15 cellular contexts compared by ENCODE assay signal in genomic region chr4:122044496-122044895, GRCh38.
DNase-seq lines count a peak whose midpoint lies in the region; FAIRE-seq and TF ChIP-seq lines count a peak whose summit lies in the region.
"Had no signal": no experiment of that assay in that cellular context is flagged by ENCODE, and none has a peak within 500 bp of the region (broad histone marks: within the 10 kb centered on the region; RNA-seq: fewer than 3 reads in every experiment).

No MANE protein-coding gene starts in this region.

- H3K9ac ChIP-seq in SK-N-MC (ENCODE audit: insufficient read length) = no peak overlapping the region

- H3K27ac ChIP-seq in SK-N-MC (peak overlapping the region; percentile 91), thyroid gland (peak overlapping the region; percentile 45 to 64 (median 55))
- no peak overlapping the region for H3K27ac ChIP-seq in effector memory CD4-positive, alpha-beta T cell (ENCODE audit: insufficient read depth, low read length, poor library complexity, severe bottlenecking)

- H3K9me3 ChIP-seq in SK-N-MC (ENCODE audit: low read depth, low read length) (no peaks in the 10 kb centered on the region), thyroid gland (no peaks in the 10 kb centered on the region)
- H3K9me3 ChIP-seq in effector memory CD4-positive, alpha-beta T cell (ENCODE audit: control insufficient read depth, low read length) = no peaks in the 10 kb centered on the region

- intact Hi-C loops in thyroid gland (cut with DNase I) = no loop called here

- no peaks in the 10 kb centered on the region for H3K36me3 ChIP-seq in SK-N-MC (ENCODE audit: insufficient read depth, low read length)
- H3K36me3 ChIP-seq in thyroid gland = no peaks in the 10 kb centered on the region
- H3K36me3 ChIP-seq in effector memory CD4-positive, alpha-beta T cell (ENCODE audit: control insufficient read depth, insufficient read depth, low read length) = no peaks in the 10 kb centered on the region

- TF ChIP-seq CTCF in thyroid gland (IDR thresholded peaks at IDR 0.05) = no peak

- WGBS in thyroid gland, 2 donors = 95 to 97% methylated on average over 1 of the region's 1 CpG

- no peak for FAIRE-seq in GM19239 (lab: Jason Lieb, UNC)
- FAIRE-seq: A204.1, GM18507 had no signal

- DNase-seq in M059J (ENCODE audit: low read depth) = peak; percentile 1
- no peak for DNase-seq in SK-N-MC (ENCODE audit: low read depth, low spot score)
- DNase-seq in fibroblast of peridontal ligament (ENCODE audit: extremely low read depth) = peak; percentile 4
- no peak for DNase-seq in thyroid gland
- no peak for DNase-seq in effector memory CD4-positive, alpha-beta T cell
- no peak for DNase-seq in GM19239 (ENCODE audit: insufficient read length, low spot score)
- no peak for DNase-seq in NCI-H1105 treated with DMSO at 0.1 percent for 48 hours (lab: John Stamatoyannopoulos, UW)
- DNase-seq: C1 segment of cervical spinal cord; Calu3; CD4-positive, alpha-beta T cell; DMS 273 treated with DMSO at 0.1 percent for 48 hours; GOT3; H9 had no signal

- no peak for TF ChIP-seq POLR2A in thyroid gland (IDR thresholded peaks at IDR 0.05)

- H3K27me3 ChIP-seq in thyroid gland = no peaks in the 10 kb centered on the region
- no peaks in the 10 kb centered on the region for H3K27me3 ChIP-seq in effector memory CD4-positive, alpha-beta T cell (replicated peaks; ENCODE audit: control insufficient read depth, insufficient read depth, low read length, poor library complexity, severe bottlenecking)

- no peak overlapping the region for H3K4me3 ChIP-seq in SK-N-MC
- no peak overlapping the region for H3K4me3 ChIP-seq in thyroid gland (replicated peaks in 1 of 3)
- H3K4me3 ChIP-seq in effector memory CD4-positive, alpha-beta T cell (ENCODE audit: insufficient read depth, low read depth, low read length, poor library complexity, severe bottlenecking) = no peak overlapping the region

- peaks cover 13 to 33% of the 10 kb centered on the region in 2 donors for H3K4me1 ChIP-seq in thyroid gland
- H3K4me1 ChIP-seq in effector memory CD4-positive, alpha-beta T cell (ENCODE audit: control insufficient read depth, insufficient read depth, low read length, poor library complexity, severe bottlenecking) = no peaks in the 10 kb centered on the region

Comparison
In these comparisons a context has a peak if more than half of its experiments do, and no peak if none do; other contexts are left out.
1. DNase-seq: peak in M059J (single experiment) and fibroblast of peridontal ligament (single experiment); none in SK-N-MC (single experiment), thyroid gland (0 of 2), effector memory CD4-positive, alpha-beta T cell (0 of 3), GM19239 (single experiment) and NCI-H1105 treated with DMSO at 0.1 percent for 48 hours (single experiment).